In genomic region chr5:123423278-123424149, GRCh38 we compare ENCODE assay signal across 8 cellular contexts. TPM values are rescaled to one million over a fixed set of nuclear protein-coding genes. Genes with fewer than 3 reads are reported as not detected.
A peak's percentile ranks its signal among the peaks of the same experiment; 100 is the strongest.
DNase-seq lines count a peak whose midpoint lies in the region; FAIRE-seq and TF ChIP-seq lines count a peak whose summit lies in the region.

Gene CEP120, minus strand, starts transcription at chr5:123423403. Its CDS starts 405 bp downstream, at chr5:123422998.

- no peaks in the 10 kb centered on the region for H3K36me3 ChIP-seq in H7 (replicated peaks; ENCODE audit: control insufficient read depth, insufficient read depth, low read length)
- H3K36me3 ChIP-seq in Loucy (ENCODE audit: insufficient read depth, low read length), result no peaks in the 10 kb centered on the region
- H3K36me3 ChIP-seq in stomach, result peaks cover 0 to 3% (median 0%) of the 10 kb centered on the region in 4 donors

- H3K4me2 ChIP-seq in Loucy (ENCODE audit: low read depth, low read length, poor library complexity, severe bottlenecking), result peak within 1 kb of the TSS; percentile 94

- 0 to 1% (median 0%) methylated on average over 35 to 47 of the region's 47 CpGs for WGBS in stomach, 5 donors

- H3K4me1 ChIP-seq in Loucy (ENCODE audit: insufficient read depth, low read length, poor library complexity, severe bottlenecking) (peaks cover 21% of the 10 kb centered on the region), stomach (peaks cover 0 to 38% (median 24%) of the 10 kb centered on the region in 4 donors)

- peaks cover 4% of the 10 kb centered on the region for H4K20me1 ChIP-seq in Loucy (ENCODE audit: insufficient read depth, low read length, poor library complexity, severe bottlenecking)

- peak within 1 kb of the TSS; percentile 96 for H2AFZ ChIP-seq in Loucy (ENCODE audit: low read length)

- H3K27ac Mint-ChIP-seq in nephron progenitor cell, result no peak within 1 kb of the TSS

- peak within 1 kb of the TSS; percentile 73 for H3K4me3 ChIP-seq in H7 (ENCODE audit: insufficient read depth, low read depth, low read length)
- peak within 1 kb of the TSS; percentile 83 for H3K4me3 ChIP-seq in Loucy (ENCODE audit: low read length, poor library complexity, severe bottlenecking)
- peak within 1 kb of the TSS; percentile 72 to 83 (median 78) for H3K4me3 ChIP-seq in stomach

- TF ChIP-seq CTCF in Loucy (conservative IDR thresholded peaks at IDR 0.05; ENCODE audit: low read length) (peak; percentile 61), nephron progenitor cell (IDR thresholded peaks at IDR 0.05) (peak; percentile 69), stomach (IDR thresholded peaks at IDR 0.05) (peak in 5 of 7 experiments; percentile 64 to 83 (median 78))

- no peaks in the 10 kb centered on the region for H3F3A ChIP-seq in Loucy (ENCODE audit: low read depth)

- no peak within 1 kb of the TSS for H3K4me3 Mint-ChIP-seq in nephron progenitor cell

- peak; percentile 98 for FAIRE-seq in G401.6 (lab: Jason Lieb, UNC)

- no peaks in the 10 kb centered on the region for H3K9me3 Mint-ChIP-seq in nephron progenitor cell

- no peaks in the 10 kb centered on the region for H3K27me3 ChIP-seq in H7 (ENCODE audit: control insufficient read depth, insufficient read depth, low read length)
- no peaks in the 10 kb centered on the region for H3K27me3 ChIP-seq in Loucy (ENCODE audit: insufficient read depth, low read length, poor library complexity, severe bottlenecking)
- no peaks in the 10 kb centered on the region for H3K27me3 ChIP-seq in stomach

- peaks cover 38% of the 10 kb centered on the region for H3K79me2 ChIP-seq in Loucy (ENCODE audit: insufficient read depth, low read length)

- peaks cover 18% of the 10 kb centered on the region for H3K36me3 Mint-ChIP-seq in nephron progenitor cell (ENCODE audit: low read depth)

- H3K4me1 Mint-ChIP-seq in nephron progenitor cell, result peaks cover 8% of the 10 kb centered on the region

- no peaks in the 10 kb centered on the region for H3K27me3 Mint-ChIP-seq in nephron progenitor cell (ENCODE audit: low read depth, poor library complexity)

- peak in 2 of 4 donors; percentile 78 to 90 for TF ChIP-seq POLR2A in stomach (IDR thresholded peaks at IDR 0.05)

- H3K9ac ChIP-seq in Loucy (ENCODE audit: low read depth, low read length, poor library complexity, severe bottlenecking), result peak within 1 kb of the TSS; percentile 88

- intact Hi-C loops in stomach (cut with DNase I; ENCODE audit: low total_unique reads), result no loop called here

- no peaks in the 10 kb centered on the region for H3K9me3 ChIP-seq in Loucy (ENCODE audit: insufficient read depth, low read depth, low read length)
- H3K9me3 ChIP-seq in stomach, result no peaks in the 10 kb centered on the region

- peak within 1 kb of the TSS; percentile 88 to 93 (median 93) for H3K27ac ChIP-seq in stomach

- DNase-seq in H7 (peak; percentile 91), SHP77 treated with DMSO at 0.1 percent for 48 hours (lab: John Stamatoyannopoulos, UW) (peak; percentile 98), fibroblast of the conjunctiva (ENCODE audit: low read depth) (peak; percentile 100), nephron progenitor cell (peak; percentile 95), stomach (peak; percentile 100)
- peak; percentile 99 for DNase-seq in activated effector memory CD4-positive, alpha-beta T cell treated with anti-CD3 and anti-CD28 coated beads, Interleukin-2, amount 50 U/mL, for 16 hours

- H3K9me2 ChIP-seq in Loucy (replicated peaks; ENCODE audit: low read depth, low read length), result no peaks in the 10 kb centered on the region

- TF ChIP-seq EP300 in stomach (IDR thresholded peaks at IDR 0.05), result no peak

RNA-seq across cellular contexts. Expression of gene CEP120, which starts in this region (rescaled TPM):
- 13.9 and 20.5 TPM in 2 replicates for total RNA-seq in H7 (2014; rRNA removed; shearing (Covaris generic))
- 10 to 100 TPM in 3 of 5 donors, 1 to 10 TPM in 2; 3.5 to 27.5 (median 12.5) TPM for total RNA-seq in stomach
- 1 to 10 TPM; 3.7 to 5.8 (median 4.0) TPM for polyA plus RNA-seq in stomach

Comparison
In these comparisons a context has a peak if more than half of its experiments do, and no peak if none do; other contexts are left out.
1. Peak in every context shown above with its lines: DNase-seq, H3K4me3 ChIP-seq and H3K27ac ChIP-seq.